ENCODE assay signal across 1 cellular context in genomic region chr1:67383999-67384638, GRCh38.
TF ChIP-seq lines count a peak whose summit lies in the region.

No MANE protein-coding gene starts in this region.

TF ChIP-seq in K562, 482 proteins besides CTCF, POLR2A, EP300 and RAD21 (continued from another document and continues in another):
- no peak for TF ChIP-seq PREB (CRISPR knock-in tag; IDR thresholded peaks at IDR 0.05)
- TF ChIP-seq POLR2AphosphoS5 (IDR thresholded peaks at IDR 0.05; ENCODE audit: control insufficient read depth, insufficient read depth, low read depth, low read length) = no peak
- no peak for TF ChIP-seq ZNF445 (CRISPR knock-in tag; IDR thresholded peaks at IDR 0.05; ENCODE audit: low read depth)
- TF ChIP-seq TRIM28 (IDR thresholded peaks at IDR 0.05) = peak; percentile 79
- TF ChIP-seq TAF1 (IDR thresholded peaks at IDR 0.05; ENCODE audit: control insufficient read depth, extremely low read depth, insufficient read depth, low read length, severe bottlenecking) = no peak
- no peak for TF ChIP-seq WHSC1 (IDR thresholded peaks at IDR 0.05; ENCODE audit: low read length)
- TF ChIP-seq XRCC3 (IDR thresholded peaks at IDR 0.05) = no peak
- peak; percentile 79 for TF ChIP-seq ZNF280A (IDR thresholded peaks at IDR 0.05; ENCODE audit: low read depth, partially characterized antibody)
- no peak for TF ChIP-seq RBBP5 (IDR thresholded peaks at IDR 0.05; ENCODE audit: borderline replicate concordance, insufficient read depth, low read length, poor library complexity, severe bottlenecking)
- no peak for TF ChIP-seq ZNF24 (IDR thresholded peaks at IDR 0.05)
- TF ChIP-seq SP1 (CRISPR knock-in tag; IDR thresholded peaks at IDR 0.05) = no peak
- no peak for TF ChIP-seq HSF4 (CRISPR knock-in tag; IDR thresholded peaks at IDR 0.05; ENCODE audit: borderline replicate concordance)
- no peak for TF ChIP-seq CCAR2 (IDR thresholded peaks at IDR 0.05; ENCODE audit: low read depth, low read length)
- TF ChIP-seq ELF1 (tag; IDR thresholded peaks at IDR 0.05) = no peak
- no peak for TF ChIP-seq CREB1 (IDR thresholded peaks at IDR 0.05)
- no peak for TF ChIP-seq CREB1 (CRISPR knock-in tag; IDR thresholded peaks at IDR 0.05)
- TF ChIP-seq ZNF707 (CRISPR knock-in tag; conservative IDR thresholded peaks at IDR 0.05) = no peak
- TF ChIP-seq CBX5 (IDR thresholded peaks at IDR 0.05; ENCODE audit: borderline replicate concordance, low read depth) = peak; percentile 48; the same call in 1 of the 2 replicates
- TF ChIP-seq ZNF197 (CRISPR knock-in tag; IDR thresholded peaks at IDR 0.05; ENCODE audit: low read depth) = no peak
- no peak for TF ChIP-seq RBFOX2 (IDR thresholded peaks at IDR 0.05; ENCODE audit: low read depth, low read length)
- no peak for TF ChIP-seq GATA2 (CRISPR knock-in tag; IDR thresholded peaks at IDR 0.05)
- TF ChIP-seq ZNF77 (CRISPR knock-in tag; IDR thresholded peaks at IDR 0.05) = no peak
- TF ChIP-seq IRF2 (CRISPR knock-in tag; IDR thresholded peaks at IDR 0.05) = no peak
- TF ChIP-seq ZFP36 (IDR thresholded peaks at IDR 0.05; ENCODE audit: low read depth, low read length, partially characterized antibody) = peak; percentile 70
- TF ChIP-seq ZNF316 (IDR thresholded peaks at IDR 0.05) = no peak
- TF ChIP-seq, protein P1, sequence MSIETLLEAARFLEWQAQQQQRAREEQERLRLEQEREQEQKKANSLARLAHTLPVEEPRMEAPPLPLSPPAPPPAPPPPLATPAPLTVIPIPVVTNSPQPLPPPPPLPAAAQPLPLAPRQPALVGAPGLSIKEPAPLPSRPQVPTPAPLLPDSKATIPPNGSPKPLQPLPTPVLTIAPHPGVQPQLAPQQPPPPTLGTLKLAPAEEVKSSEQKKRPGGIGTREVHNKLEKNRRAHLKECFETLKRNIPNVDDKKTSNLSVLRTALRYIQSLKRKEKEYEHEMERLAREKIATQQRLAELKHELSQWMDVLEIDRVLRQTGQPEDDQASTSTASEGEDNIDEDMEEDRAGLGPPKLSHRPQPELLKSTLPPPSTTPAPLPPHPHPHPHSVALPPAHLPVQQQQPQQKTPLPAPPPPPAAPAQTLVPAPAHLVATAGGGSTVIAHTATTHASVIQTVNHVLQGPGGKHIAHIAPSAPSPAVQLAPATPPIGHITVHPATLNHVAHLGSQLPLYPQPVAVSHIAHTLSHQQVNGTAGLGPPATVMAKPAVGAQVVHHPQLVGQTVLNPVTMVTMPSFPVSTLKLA (conservative IDR thresholded peaks at IDR 0.05) = no peak
- TF ChIP-seq IFI16 (CRISPR knock-in tag; IDR thresholded peaks at IDR 0.05) = no peak
- TF ChIP-seq DDX20 (tag; IDR thresholded peaks at IDR 0.05; ENCODE audit: low read depth) = no peak
- no peak for TF ChIP-seq SAP30 (IDR thresholded peaks at IDR 0.05; ENCODE audit: borderline replicate concordance, insufficient read depth, low read depth, low read length, poor library complexity, severe bottlenecking)
- TF ChIP-seq CBX1 (IDR thresholded peaks at IDR 0.05; ENCODE audit: low read depth) = peak; percentile 22; the same call in 1 of the 2 replicates
- no peak for TF ChIP-seq ZNF41 (CRISPR knock-in tag; conservative IDR thresholded peaks at IDR 0.05)
- no peak for TF ChIP-seq CBFB (CRISPR knock-in tag; IDR thresholded peaks at IDR 0.05)
- no peak for TF ChIP-seq HDAC6 (IDR thresholded peaks at IDR 0.05; ENCODE audit: low read depth, low read length)
- TF ChIP-seq, protein P2, sequence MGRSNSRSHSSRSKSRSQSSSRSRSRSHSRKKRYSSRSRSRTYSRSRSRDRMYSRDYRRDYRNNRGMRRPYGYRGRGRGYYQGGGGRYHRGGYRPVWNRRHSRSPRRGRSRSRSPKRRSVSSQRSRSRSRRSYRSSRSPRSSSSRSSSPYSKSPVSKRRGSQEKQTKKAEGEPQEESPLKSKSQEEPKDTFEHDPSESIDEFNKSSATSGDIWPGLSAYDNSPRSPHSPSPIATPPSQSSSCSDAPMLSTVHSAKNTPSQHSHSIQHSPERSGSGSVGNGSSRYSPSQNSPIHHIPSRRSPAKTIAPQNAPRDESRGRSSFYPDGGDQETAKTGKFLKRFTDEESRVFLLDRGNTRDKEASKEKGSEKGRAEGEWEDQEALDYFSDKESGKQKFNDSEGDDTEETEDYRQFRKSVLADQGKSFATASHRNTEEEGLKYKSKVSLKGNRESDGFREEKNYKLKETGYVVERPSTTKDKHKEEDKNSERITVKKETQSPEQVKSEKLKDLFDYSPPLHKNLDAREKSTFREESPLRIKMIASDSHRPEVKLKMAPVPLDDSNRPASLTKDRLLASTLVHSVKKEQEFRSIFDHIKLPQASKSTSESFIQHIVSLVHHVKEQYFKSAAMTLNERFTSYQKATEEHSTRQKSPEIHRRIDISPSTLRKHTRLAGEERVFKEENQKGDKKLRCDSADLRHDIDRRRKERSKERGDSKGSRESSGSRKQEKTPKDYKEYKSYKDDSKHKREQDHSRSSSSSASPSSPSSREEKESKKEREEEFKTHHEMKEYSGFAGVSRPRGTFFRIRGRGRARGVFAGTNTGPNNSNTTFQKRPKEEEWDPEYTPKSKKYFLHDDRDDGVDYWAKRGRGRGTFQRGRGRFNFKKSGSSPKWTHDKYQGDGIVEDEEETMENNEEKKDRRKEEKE (IDR thresholded peaks at IDR 0.05; ENCODE audit: borderline replicate concordance in 1 of 2, control insufficient read depth in 1 of 2, low read depth in 2 of 2, low read length in 1 of 2) = no peak
- TF ChIP-seq TEAD1 (CRISPR knock-in tag; IDR thresholded peaks at IDR 0.05) = no peak
- TF ChIP-seq RBM22 (IDR thresholded peaks at IDR 0.05; ENCODE audit: low read depth, low read length, poor library complexity, severe bottlenecking) = no peak
- TF ChIP-seq CEBPZ (IDR thresholded peaks at IDR 0.05; ENCODE audit: borderline replicate concordance, low read depth, low read length) = peak; percentile 40; the same call in 1 of the 2 replicates
- TF ChIP-seq, protein P3, sequence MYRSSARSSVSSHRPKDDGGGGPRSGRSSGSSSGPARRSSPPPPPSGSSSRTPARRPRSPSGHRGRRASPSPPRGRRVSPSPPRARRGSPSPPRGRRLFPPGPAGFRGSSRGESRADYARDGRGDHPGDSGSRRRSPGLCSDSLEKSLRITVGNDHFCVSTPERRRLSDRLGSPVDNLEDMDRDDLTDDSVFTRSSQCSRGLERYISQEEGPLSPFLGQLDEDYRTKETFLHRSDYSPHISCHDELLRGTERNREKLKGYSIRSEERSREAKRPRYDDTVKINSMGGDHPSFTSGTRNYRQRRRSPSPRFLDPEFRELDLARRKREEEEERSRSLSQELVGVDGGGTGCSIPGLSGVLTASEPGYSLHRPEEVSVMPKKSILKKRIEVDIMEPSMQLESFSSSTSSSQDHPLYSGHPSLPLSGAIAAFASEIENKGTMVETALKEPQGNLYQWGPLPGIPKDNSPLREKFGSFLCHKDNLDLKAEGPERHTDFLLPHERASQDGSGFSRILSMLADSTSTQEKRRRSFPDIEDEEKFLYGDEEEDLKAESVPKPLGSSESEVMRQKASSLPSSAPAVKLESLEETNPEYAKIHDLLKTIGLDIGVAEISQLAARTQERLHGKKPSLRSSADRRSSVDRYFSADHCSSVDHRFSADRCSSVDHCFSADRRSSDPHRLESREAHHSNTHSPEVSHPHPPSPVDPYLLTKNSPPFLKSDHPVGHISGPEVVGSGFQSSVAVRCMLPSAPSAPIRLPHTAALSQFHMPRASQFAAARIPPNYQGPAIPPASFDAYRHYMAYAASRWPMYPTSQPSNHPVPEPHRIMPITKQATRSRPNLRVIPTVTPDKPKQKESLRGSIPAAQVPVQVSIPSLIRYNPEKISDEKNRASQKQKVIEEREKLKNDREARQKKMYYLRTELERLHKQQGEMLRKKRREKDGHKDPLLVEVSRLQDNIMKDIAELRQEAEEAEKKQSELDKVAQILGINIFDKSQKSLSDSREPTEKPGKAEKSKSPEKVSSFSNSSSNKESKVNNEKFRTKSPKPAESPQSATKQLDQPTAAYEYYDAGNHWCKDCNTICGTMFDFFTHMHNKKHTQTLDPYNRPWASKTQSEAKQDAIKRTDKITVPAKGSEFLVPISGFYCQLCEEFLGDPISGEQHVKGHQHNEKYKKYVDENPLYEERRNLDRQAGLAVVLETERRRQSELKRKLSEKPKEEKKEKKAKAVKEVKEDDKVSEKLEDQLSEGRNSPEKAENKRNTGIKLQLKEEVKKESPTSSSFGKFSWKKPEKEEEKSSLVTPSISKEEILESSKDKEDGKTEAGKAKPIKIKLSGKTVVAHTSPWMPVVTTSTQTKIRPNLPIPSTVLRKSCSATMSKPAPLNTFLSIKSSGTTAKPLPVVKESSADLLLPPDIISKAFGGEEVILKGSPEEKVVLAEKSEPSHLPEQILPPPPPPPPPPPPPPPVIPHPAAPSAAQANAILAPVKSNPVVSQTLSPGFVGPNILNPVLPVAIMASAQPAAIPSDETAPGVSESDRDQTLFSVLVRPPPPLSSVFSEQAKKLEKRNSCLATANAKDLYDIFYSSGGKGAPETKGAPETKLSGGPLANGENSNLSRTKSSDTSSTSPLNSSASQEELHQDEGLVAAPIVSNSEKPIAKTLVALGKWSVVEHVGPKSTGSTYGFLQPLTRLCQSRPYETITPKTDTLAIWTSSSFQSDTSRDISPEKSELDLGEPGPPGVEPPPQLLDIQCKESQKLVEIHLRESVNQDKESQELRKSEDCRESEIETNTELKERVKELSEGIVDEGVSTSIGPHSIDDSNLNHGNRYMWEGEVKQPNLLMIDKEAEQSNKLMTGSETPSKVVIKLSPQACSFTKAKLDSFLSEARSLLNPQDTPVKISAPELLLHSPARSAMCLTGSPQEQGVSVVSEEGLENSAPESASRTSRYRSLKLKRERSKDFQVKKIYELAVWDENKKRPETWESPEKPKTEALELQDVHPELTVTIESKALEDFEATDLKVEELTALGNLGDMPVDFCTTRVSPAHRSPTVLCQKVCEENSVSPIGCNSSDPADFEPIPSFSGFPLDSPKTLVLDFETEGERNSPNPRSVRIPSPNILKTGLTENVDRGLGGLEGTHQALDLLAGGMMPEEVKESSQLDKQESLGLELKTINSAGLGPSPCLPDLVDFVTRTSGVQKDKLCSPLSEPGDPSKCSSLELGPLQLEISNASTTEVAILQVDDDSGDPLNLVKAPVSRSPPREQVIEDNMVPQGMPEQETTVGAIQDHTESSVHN (IDR thresholded peaks at IDR 0.05; ENCODE audit: borderline replicate concordance in 1 of 2, low read depth in 1 of 2) = no peak
- TF ChIP-seq REST (CRISPR knock-in tag; IDR thresholded peaks at IDR 0.05; ENCODE audit: low read depth) = no peak
